8 cellular contexts compared by ENCODE assay signal in genomic region chrX:44542567-44543325, GRCh38. TPM values are rescaled to one million over a fixed set of nuclear protein-coding genes. Genes with fewer than 3 reads are reported as not detected.
DNase-seq lines count a peak whose midpoint lies in the region; ATAC-seq and TF ChIP-seq lines count a peak whose summit lies in the region.

A gene with protein sequence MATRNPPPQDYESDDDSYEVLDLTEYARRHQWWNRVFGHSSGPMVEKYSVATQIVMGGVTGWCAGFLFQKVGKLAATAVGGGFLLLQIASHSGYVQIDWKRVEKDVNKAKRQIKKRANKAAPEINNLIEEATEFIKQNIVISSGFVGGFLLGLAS (minus strand): TSS chrX:44542859. CDS start chrX:44542832, 27 bp downstream.

- ATAC-seq in GM21717 (IDR thresholded peaks at IDR 0.05; ENCODE audit: unreplicated experiment) (peak; percentile 99), Panc1 (peak; percentile 100)
- peak; percentile 97 to 99 for ATAC-seq in activated T-cell treated with anti-CD3 and anti-CD28 coated beads, Interleukin-2, amount 50 U/mL, for 72 hours (replicated peaks in 1 of 2)

- no peak for TF ChIP-seq EP300 in esophagus muscularis mucosa (IDR thresholded peaks at IDR 0.05)

- WGBS in esophagus muscularis mucosa = 4% methylated on average over 35 of the region's 35 CpGs

- POLR2A ChIA-PET in Panc1 (lab: Charles Lee) = no interaction called here

- H3K27me3 ChIP-seq in Panc1 (ENCODE audit: control insufficient read depth, insufficient read depth, low read length) = no peaks in the 10 kb centered on the region
- H3K27me3 ChIP-seq in esophagus muscularis mucosa = no peaks in the 10 kb centered on the region

- in situ Hi-C loops in KBM-7 (cut with MboI; ENCODE audit: low pct_unique_long_range_greater_than_20kb, low sequenced_read_pairs) (no loop called here), Panc1 (cut with HindIII; ENCODE audit: low pct_unique_long_range_greater_than_20kb, low sequenced_read_pairs) (no loop called here)

- peak; percentile 41; the same call in 1 of the 2 replicates for TF ChIP-seq CTCF in Panc1 (IDR thresholded peaks at IDR 0.05)
- peak; percentile 25 to 35 (median 34) for TF ChIP-seq CTCF in esophagus muscularis mucosa (IDR thresholded peaks at IDR 0.05)

- H3K27ac ChIP-seq in Panc1 (ENCODE audit: low read length) (peak within 1 kb of the TSS; percentile 91), esophagus muscularis mucosa (replicated peaks in 1 of 4) (peak within 1 kb of the TSS; percentile 72 to 80 (median 78))

- H3K27ac Mint-ChIP-seq in activated T-cell treated with anti-CD3 and anti-CD28 coated beads, Interleukin-2, amount 50 U/mL, for 72 hours = peak within 1 kb of the TSS; percentile 96

- DNase-seq in DMS53 treated with DMSO at 0.1 percent for 48 hours (lab: John Stamatoyannopoulos, UW; ENCODE audit: unreplicated experiment) (peak; percentile 90), KBM-7 (peak; percentile 100), Panc1 (ENCODE audit: low read depth, low spot score) (peak; percentile 85), esophagus muscularis mucosa (ENCODE audit: extremely low spot score) (peak; percentile 95), myocyte (ENCODE audit: low read depth) (peak; percentile 96)
- DNase-seq in activated T-cell treated with anti-CD3 and anti-CD28 coated beads, Interleukin-2, amount 50 U/mL, for 72 hours = peak; percentile 87 to 94
- peak; percentile 85 for DNase-seq in stimulated activated CD8-positive, alpha-beta memory T cell treated with anti-CD3 and anti-CD28 coated beads, Interleukin-7, amount 100 ng/mL, for 48 hours (ENCODE audit: extremely low read depth in 1 of 2, low read depth in 1 of 2)

- no peaks in the 10 kb centered on the region for H3K9me3 Mint-ChIP-seq in activated T-cell treated with anti-CD3 and anti-CD28 coated beads, Interleukin-2, amount 50 U/mL, for 72 hours

- intact Hi-C loops in Panc1 (cut with micrococcal nuclease; ENCODE audit: unreplicated experiment) = no loop called here
- intact Hi-C loops in esophagus muscularis mucosa (cut with DNase I) = loop anchor here (10.0 kb wide), 1 partner anchor 332 kb away; the partner anchor contains the start of gene KDM6A

- no peaks in the 10 kb centered on the region for H3K27me3 Mint-ChIP-seq in activated T-cell treated with anti-CD3 and anti-CD28 coated beads, Interleukin-2, amount 50 U/mL, for 72 hours (ENCODE audit: low read depth)

- H3K36me3 ChIP-seq in Panc1 (ENCODE audit: control insufficient read depth, insufficient read depth, low read length) = no peaks in the 10 kb centered on the region; the same call in none of the 2 replicates
- peaks cover 0 to 1% (median 0%) of the 10 kb centered on the region in 4 donors for H3K36me3 ChIP-seq in esophagus muscularis mucosa

- H3K4me1 ChIP-seq in Panc1 (ENCODE audit: control insufficient read depth, insufficient read depth, low read length) (no peaks in the 10 kb centered on the region), esophagus muscularis mucosa (peaks cover 11 to 27% (median 24%) of the 10 kb centered on the region in 4 donors)

- BruUV-seq in Panc1 (replicated peaks; lab: Mats Ljungman, UMichigan) = no TSS peak

- CTCF ChIA-PET in Panc1 (lab: Charles Lee) = interaction anchor here (0.6 kb wide), 1 partner anchor 389 kb away, joined by 3 read pairs; no protein-coding TSS in a partner anchor

- H3K36me3 Mint-ChIP-seq in activated T-cell treated with anti-CD3 and anti-CD28 coated beads, Interleukin-2, amount 50 U/mL, for 72 hours (ENCODE audit: insufficient read depth in 2 of 2) = peaks cover 0 to 7% of the 10 kb centered on the region in 2 donors

- H3K9me3 ChIP-seq in Panc1 (ENCODE audit: control insufficient read depth, insufficient read depth, low read depth, low read length) (no peaks in the 10 kb centered on the region), esophagus muscularis mucosa (no peaks in the 10 kb centered on the region)

- peak within 1 kb of the TSS; percentile 78 to 85 for H3K4me3 ChIP-seq in Panc1 (ENCODE audit: low read depth in 2 of 2, low read length in 2 of 2)
- peak within 1 kb of the TSS; percentile 68 to 82 (median 72) for H3K4me3 ChIP-seq in esophagus muscularis mucosa

- peak within 1 kb of the TSS; percentile 91 to 93 for H3K4me3 Mint-ChIP-seq in activated T-cell treated with anti-CD3 and anti-CD28 coated beads, Interleukin-2, amount 50 U/mL, for 72 hours

- TF ChIP-seq POLR2A in esophagus muscularis mucosa (IDR thresholded peaks at IDR 0.05; ENCODE audit: low read depth) = no peak

- peaks cover 25% of the 10 kb centered on the region for H3K4me1 Mint-ChIP-seq in activated T-cell treated with anti-CD3 and anti-CD28 coated beads, Interleukin-2, amount 50 U/mL, for 72 hours (ENCODE audit: low read depth)

RNA-seq across cellular contexts. Expression of the gene that starts here (rescaled TPM):
- 23.2 TPM for total RNA-seq in Panc1 (2021; ENCODE audit: unreplicated experiment)
- 17.9 TPM for polyA plus RNA-seq in Panc1 (2012; ENCODE audit: insufficient read length)
- 10 to 100 TPM; 11.8 to 24.0 TPM for total RNA-seq in activated T-cell treated with anti-CD3 and anti-CD28 coated beads, Interleukin-2, amount 50 U/mL, for 72 hours
- 10 to 100 TPM in 2 of 4 donors, 1 to 10 TPM in 2; 7.3 to 11.4 (median 9.4) TPM for total RNA-seq in esophagus muscularis mucosa
- 12.0 and 17.1 TPM in 2 replicates for total RNA-seq in myocyte
- polyA plus RNA-seq in myocyte (2012) = 14.3 TPM

Comparison
In these comparisons a context has a peak if more than half of its experiments do, and no peak if none do; other contexts are left out.
1. Peak in every context shown above with its lines: DNase-seq, ATAC-seq, H3K4me3 ChIP-seq and H3K27ac ChIP-seq.